ENCODE assay signal across 19 cellular contexts in the genomic region with DNA sequence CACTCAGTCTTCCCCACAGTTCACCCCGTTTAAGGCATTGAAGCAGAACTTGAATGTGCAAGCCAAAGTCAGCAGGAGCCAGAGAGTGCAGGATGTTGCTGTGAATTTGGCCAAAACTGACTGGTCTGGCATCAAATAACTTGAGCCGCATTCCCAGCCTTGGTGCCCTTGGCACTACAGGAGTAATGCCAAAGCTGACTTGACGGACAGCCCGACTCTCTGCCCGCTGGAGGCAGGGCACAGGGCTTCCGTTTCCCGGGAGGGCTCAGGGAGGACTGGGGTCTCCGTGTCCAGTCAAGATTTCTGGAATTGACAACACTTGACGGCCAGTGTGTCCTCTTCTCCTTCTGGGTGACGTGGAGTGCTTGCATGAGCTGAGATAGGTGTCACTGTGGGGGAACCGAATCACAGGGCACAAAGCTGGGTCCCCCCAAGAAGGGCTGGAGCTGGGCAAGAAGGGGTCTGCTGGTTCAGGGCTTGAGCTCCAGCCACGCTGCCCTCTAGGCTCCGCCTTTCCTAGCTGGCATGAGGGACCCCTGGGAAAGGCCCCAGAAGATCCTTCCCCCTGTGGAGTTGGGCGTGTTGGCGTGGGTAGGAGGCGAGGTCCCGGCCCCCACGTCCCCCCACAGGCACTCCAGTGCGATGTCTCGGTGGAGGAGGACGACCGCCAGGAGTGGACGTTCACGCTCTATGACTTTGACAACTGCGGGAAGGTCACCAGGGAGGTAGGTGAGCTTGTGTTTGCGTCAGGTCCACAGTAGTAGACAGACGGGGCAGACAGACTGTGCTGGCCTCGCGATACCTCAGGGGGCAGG. TPM values are rescaled to one million over a fixed set of nuclear protein-coding genes. Genes with fewer than 3 reads are reported as not detected.
DNase-seq lines count a peak whose midpoint lies in the region; ATAC-seq and TF ChIP-seq lines count a peak whose summit lies in the region.
"Had no signal": no experiment of that assay in that cellular context is flagged by ENCODE, and none has a peak within 500 bp of the region (broad histone marks: within the 10 kb centered on the region; RNA-seq: fewer than 3 reads in every experiment).

No MANE protein-coding gene starts in this region.

- H3K27me3 Mint-ChIP-seq in H9 (ENCODE audit: low read depth) = no peaks in the 10 kb centered on the region; the same call in 1 of the 2 replicates
- H3K27me3 Mint-ChIP-seq in CD4-positive, alpha-beta memory T cell = peaks cover 3 to 4% of the 10 kb centered on the region in 2 donors
- H3K27me3 Mint-ChIP-seq: CD4-positive, CD25-positive, alpha-beta regulatory T cell had no signal

- H3K4me3 Mint-ChIP-seq in H9 = no peak overlapping the region
- no peak overlapping the region for H3K4me3 Mint-ChIP-seq in CD4-positive, alpha-beta memory T cell
- H3K4me3 Mint-ChIP-seq: B cell; CD4-positive, CD25-positive, alpha-beta regulatory T cell had no signal

- H3K23ac ChIP-seq in H9 (ENCODE audit: insufficient read length, low read depth, low read length) = no peak overlapping the region

- no peak overlapping the region for H3K56ac ChIP-seq in H9 (ENCODE audit: insufficient read length, low read depth, low read length)

- no peak overlapping the region for H3K27ac ChIP-seq in H9 (ENCODE audit: insufficient read length, low read depth, low read length)
- no peak overlapping the region for H3K27ac ChIP-seq in lower lobe of right lung
- H3K27ac ChIP-seq in CD4-positive, alpha-beta memory T cell (ENCODE audit: low read depth, low read length) = no peak overlapping the region
- H3K27ac ChIP-seq in brain microvascular endothelial cell = no peak overlapping the region
- H3K27ac ChIP-seq: KMS-11, PC-9, SJSA1 had no signal

- H3K36me3 ChIP-seq in lower lobe of right lung (peaks cover 4% of the 10 kb centered on the region), brain microvascular endothelial cell (replicated peaks) (no peaks in the 10 kb centered on the region)
- no peaks in the 10 kb centered on the region for H3K36me3 ChIP-seq in CD4-positive, alpha-beta memory T cell (ENCODE audit: insufficient read depth, low read length)
- H3K36me3 ChIP-seq: SJSA1 had no signal

- H3K4me3 ChIP-seq in lower lobe of right lung (no peak overlapping the region), brain microvascular endothelial cell (ENCODE audit: low read depth, low read length) (no peak overlapping the region)
- no peak overlapping the region for H3K4me3 ChIP-seq in CD4-positive, alpha-beta memory T cell (ENCODE audit: low read length in 2 of 2)
- H3K4me3 ChIP-seq: GM12878, PC-9, SJSA1 had no signal

- no peaks in the 10 kb centered on the region for H3K79me2 ChIP-seq in H9 (ENCODE audit: insufficient read depth, low read length)

- H4K5ac ChIP-seq in H9 (ENCODE audit: insufficient read length, low read depth, low read length) = no peak overlapping the region

- H3K27ac Mint-ChIP-seq in H9 = peak overlapping the region in 1 of 3 experiments; percentile 70; a peak in 2 of 7 replicates
- H3K27ac Mint-ChIP-seq in CD4-positive, alpha-beta memory T cell = no peak overlapping the region
- H3K27ac Mint-ChIP-seq: B cell; CD4-positive, CD25-positive, alpha-beta regulatory T cell had no signal

- no peaks in the 10 kb centered on the region for H3K23me2 ChIP-seq in H9 (ENCODE audit: insufficient read length, low read depth, low read length, poor library complexity, severe bottlenecking)

- H3K4me2 ChIP-seq in H9 (ENCODE audit: insufficient read depth, insufficient read length, low read length) = no peak overlapping the region
- H3K4me2 ChIP-seq: KMS-11, PC-9 had no signal

- peak; percentile 8 for DNase-seq in G401 (ENCODE audit: low spot score)
- no peak for DNase-seq in H9
- DNase-seq in lower lobe of right lung = peak; percentile 24
- DNase-seq in posterior cingulate gyrus = peak in 6 of 10 donors; percentile 2 to 65 (median 38)
- DNase-seq in middle frontal gyrus (ENCODE audit: extremely low spot score, low spot score) = no peak
- DNase-seq in CD4-positive, alpha-beta memory T cell = no peak
- no peak for DNase-seq in brain microvascular endothelial cell
- DNase-seq: Caco-2; CD4-positive, CD25-positive, alpha-beta regulatory T cell; MV-4-11; NCI-H1417; NCI-H187 treated with DMSO at 0.1 percent for 48 hours; NCI-H226; NCI-H524; PC-9 had no signal

- H3K18ac ChIP-seq in H9 (ENCODE audit: insufficient read length, low read depth, low read length) = no peak overlapping the region

- WGBS in H9 (ENCODE audit: extremely low coverage, insufficient read length, low lambda C conversion rate) = no CpG with 5 or more reads among the region's 29 CpGs

- no peak overlapping the region for H4K91ac ChIP-seq in H9 (ENCODE audit: insufficient read length, low read depth, low read length)

- intact Hi-C loops in lower lobe of right lung (cut with DNase I) (no loop called here), posterior cingulate gyrus (cut with DNase I) (no loop called here)
- intact Hi-C loops in CD4-positive, alpha-beta memory T cell (cut with micrococcal nuclease) = no loop called here

- no peak overlapping the region for H2BK5ac ChIP-seq in H9 (ENCODE audit: insufficient read length, low read length)

- no peak overlapping the region for H3T11ph ChIP-seq in H9 (ENCODE audit: low read length)

- H4K8ac ChIP-seq in H9 (replicated peaks; ENCODE audit: insufficient read length, low read depth, low read length) = no peak overlapping the region

- POLR2A ChIA-PET in CD4-positive, alpha-beta memory T cell (lab: Charles Lee; ENCODE audit: partially characterized antibody) = no interaction called here

- peaks cover 0 to 3% (median 2%) of the 10 kb centered on the region in 3 experiments; a peak in 1 of 7 replicates for H3K36me3 Mint-ChIP-seq in H9 (ENCODE audit: insufficient read depth in 1 of 3, low read depth in 3 of 3)
- no peaks in the 10 kb centered on the region for H3K36me3 Mint-ChIP-seq in CD4-positive, alpha-beta memory T cell
- H3K36me3 Mint-ChIP-seq: CD4-positive, CD25-positive, alpha-beta regulatory T cell had no signal

- ATAC-seq in lower lobe of right lung = no peak
- ATAC-seq: GM12878 had no signal

- H2BK15ac ChIP-seq in H9 (ENCODE audit: low read depth, low read length) = no peak overlapping the region

- no peaks in the 10 kb centered on the region for H3K79me1 ChIP-seq in H9 (ENCODE audit: insufficient read depth, low read depth, low read length, poor library complexity, severe bottlenecking)

- H3K14ac ChIP-seq in H9 (ENCODE audit: insufficient read depth, low read length) = peak overlapping the region; percentile 13; the same call in 1 of the 2 replicates

- no peak for TF ChIP-seq CTCF in H9 (conservative IDR thresholded peaks at IDR 0.05)
- no peak for TF ChIP-seq CTCF in lower lobe of right lung (IDR thresholded peaks at IDR 0.05)
- no peak for TF ChIP-seq CTCF in brain microvascular endothelial cell (IDR thresholded peaks at IDR 0.05; ENCODE audit: low read depth, low read length, missing control alignments)

- CTCF ChIA-PET in CD4-positive, alpha-beta memory T cell (lab: Charles Lee; ENCODE audit: partially characterized antibody) = no interaction called here

- H3K9me3 Mint-ChIP-seq in H9 = no peaks in the 10 kb centered on the region
- no peaks in the 10 kb centered on the region for H3K9me3 Mint-ChIP-seq in CD4-positive, alpha-beta memory T cell
- H3K9me3 Mint-ChIP-seq: CD4-positive, CD25-positive, alpha-beta regulatory T cell had no signal

- in situ Hi-C loops in G401 (cut with HindIII; ENCODE audit: low sequenced_read_pairs) (no loop called here), brain microvascular endothelial cell (cut with HindIII; ENCODE audit: low pct_ligation_motif_present, low sequenced_read_pairs) (no loop called here)

- no peak overlapping the region for H2BK20ac ChIP-seq in H9 (ENCODE audit: low read depth, low read length, poor library complexity, severe bottlenecking)

- H2BK12ac ChIP-seq in H9 (ENCODE audit: insufficient read length, low read depth, low read length) = no peak overlapping the region

- no peak overlapping the region for H2AFZ ChIP-seq in H9 (ENCODE audit: low read length)
- H2AFZ ChIP-seq: PC-9 had no signal

- H2AK5ac ChIP-seq in H9 (ENCODE audit: insufficient read length, low read length) = no peak overlapping the region

- H3K4me1 ChIP-seq in H9 (ENCODE audit: insufficient read depth, low read length) (no peaks in the 10 kb centered on the region), lower lobe of right lung (no peaks in the 10 kb centered on the region)
- no peaks in the 10 kb centered on the region for H3K4me1 ChIP-seq in CD4-positive, alpha-beta memory T cell (ENCODE audit: insufficient read depth, low read length)
- H3K4me1 ChIP-seq: Caco-2, SJSA1 had no signal

- H2BK120ac ChIP-seq in H9 (ENCODE audit: low read depth, low read length, poor library complexity, severe bottlenecking) = no peak overlapping the region

- H3K4ac ChIP-seq in H9 (ENCODE audit: low read depth, low read length) = no peak overlapping the region

- no peak overlapping the region for H3K9ac ChIP-seq in H9 (ENCODE audit: extremely low read depth, insufficient read length, low read length)
- H3K9ac ChIP-seq: KMS-11 had no signal

- peaks cover 4 to 10% of the 10 kb centered on the region in 2 experiments; a peak in 3 of 4 replicates for H3K4me1 Mint-ChIP-seq in H9
- peaks cover 0 to 3% (median 1%) of the 10 kb centered on the region in 4 donors for H3K4me1 Mint-ChIP-seq in CD4-positive, alpha-beta memory T cell
- H3K4me1 Mint-ChIP-seq: B cell had no signal

- no peaks in the 10 kb centered on the region for H4K20me1 ChIP-seq in H9 (ENCODE audit: control insufficient read depth, insufficient read depth, insufficient read length)

- H3K9me3 ChIP-seq in H9 (ENCODE audit: control insufficient read depth, low read depth, low read length) (no peaks in the 10 kb centered on the region), lower lobe of right lung (no peaks in the 10 kb centered on the region)
- no peaks in the 10 kb centered on the region for H3K9me3 ChIP-seq in CD4-positive, alpha-beta memory T cell (ENCODE audit: control insufficient read depth in 1 of 2, low read length in 2 of 2)
- H3K9me3 ChIP-seq: Caco-2 had no signal

- H3K27me3 ChIP-seq in H9 (ENCODE audit: insufficient read depth, low read length) = no peaks in the 10 kb centered on the region
- H3K27me3 ChIP-seq in lower lobe of right lung (ENCODE audit: low read depth) = peaks cover 14% of the 10 kb centered on the region
- no peaks in the 10 kb centered on the region for H3K27me3 ChIP-seq in CD4-positive, alpha-beta memory T cell (ENCODE audit: insufficient read depth, low read length)
- H3K27me3 ChIP-seq in brain microvascular endothelial cell (replicated peaks) = no peaks in the 10 kb centered on the region

RNA-seq across cellular contexts. Expression of a gene that starts 25.2 kb away (rescaled TPM):
- total RNA-seq in G401 (2014; rRNA removed; shearing (Covaris generic)) = 2.1 and 6.0 TPM in 2 replicates
- total RNA-seq in H9 (2021) (7.3 and 7.7 TPM in 2 replicates), lower lobe of right lung (24.1 TPM)
- total RNA-seq in CD4-positive, alpha-beta memory T cell = not detected
- not detected for polyA plus RNA-seq in CD4-positive, alpha-beta memory T cell
- total RNA-seq: CD4-positive, CD25-positive, alpha-beta regulatory T cell had no signal
- polyA plus RNA-seq: CD4-positive, CD25-positive, alpha-beta regulatory T cell had no signal

Comparison
In these comparisons a context has a peak if more than half of its experiments do, and no peak if none do; other contexts are left out.
1. DNase-seq: peak in G401 (single experiment), lower lobe of right lung (single experiment) and posterior cingulate gyrus (6 of 10); none in H9 (single experiment), middle frontal gyrus (single experiment), CD4-positive, alpha-beta memory T cell (0 of 5) and brain microvascular endothelial cell (single experiment).